21 cellular contexts compared by ENCODE assay signal in genomic region chr18:3162181-3162580, GRCh38. TPM values are rescaled to one million over a fixed set of nuclear protein-coding genes. Genes with fewer than 3 reads are reported as not detected.
DNase-seq lines count a peak whose midpoint lies in the region; ATAC-seq, FAIRE-seq and TF ChIP-seq lines count a peak whose summit lies in the region.
"Had no signal": no experiment of that assay in that cellular context is flagged by ENCODE, and none has a peak within 500 bp of the region (broad histone marks: within the 10 kb centered on the region; RNA-seq: fewer than 3 reads in every experiment).

No MANE protein-coding gene starts in this region.

- no peak for FAIRE-seq in bronchial epithelial cell (lab: Jason Lieb, UNC)
- FAIRE-seq: GM12891, RCC 7860 had no signal

- intact Hi-C loops in mucosa of descending colon (cut with DNase I, micrococcal nuclease) = no loop called here
- intact Hi-C loops in adrenal gland (cut with DNase I) = no loop called here
- intact Hi-C loops in activated CD4-positive, alpha-beta memory T cell treated with anti-CD3 and anti-CD28 coated beads for 36 hours (cut with micrococcal nuclease) = no loop called here

- H3K27me3 Mint-ChIP-seq in progenitor cell of endocrine pancreas = no peaks in the 10 kb centered on the region
- H3K27me3 Mint-ChIP-seq in activated CD4-positive, alpha-beta memory T cell treated with anti-CD3 and anti-CD28 coated beads for 36 hours = no peaks in the 10 kb centered on the region

- no peak overlapping the region for H3K27ac Mint-ChIP-seq in progenitor cell of endocrine pancreas
- no peak overlapping the region for H3K27ac Mint-ChIP-seq in activated CD4-positive, alpha-beta memory T cell treated with anti-CD3 and anti-CD28 coated beads for 36 hours

- H3K36me3 ChIP-seq in bronchial epithelial cell (ENCODE audit: control insufficient read depth, insufficient read depth, low read length) (no peaks in the 10 kb centered on the region), mucosa of descending colon (ENCODE audit: low read depth) (no peaks in the 10 kb centered on the region), adrenal gland (replicated peaks in 1 of 2) (no peaks in the 10 kb centered on the region)
- H3K36me3 ChIP-seq: esophagus squamous epithelium had no signal

- TF ChIP-seq CTCF in bronchial epithelial cell (IDR thresholded peaks at IDR 0.05; ENCODE audit: insufficient read depth, low read length, severe bottlenecking) (no peak), mucosa of descending colon (IDR thresholded peaks at IDR 0.05) (no peak), adrenal gland (IDR thresholded peaks at IDR 0.05) (no peak), progenitor cell of endocrine pancreas (IDR thresholded peaks at IDR 0.05; ENCODE audit: unreplicated experiment) (no peak)

- no peak overlapping the region for H3K4me3 Mint-ChIP-seq in progenitor cell of endocrine pancreas (ENCODE audit: low read depth)
- H3K4me3 Mint-ChIP-seq in activated CD4-positive, alpha-beta memory T cell treated with anti-CD3 and anti-CD28 coated beads for 36 hours = no peak overlapping the region

- H3K27me3 ChIP-seq in bronchial epithelial cell (ENCODE audit: control insufficient read depth, insufficient read depth, low read length) (no peaks in the 10 kb centered on the region), adrenal gland (no peaks in the 10 kb centered on the region)
- H3K27me3 ChIP-seq: esophagus squamous epithelium, heart left ventricle, testis had no signal

- CTCF ChIA-PET in activated CD4-positive, alpha-beta memory T cell treated with anti-CD3 and anti-CD28 coated beads for 36 hours (lab: Charles Lee) = no interaction called here

- H3K4me1 ChIP-seq in mucosa of descending colon (ENCODE audit: low read depth) (no peaks in the 10 kb centered on the region), adrenal gland (replicated peaks in 1 of 2) (no peaks in the 10 kb centered on the region)
- H3K4me1 ChIP-seq: esophagus squamous epithelium, testis had no signal

- no peak for TF ChIP-seq POLR2A in adrenal gland (IDR thresholded peaks at IDR 0.05)

- H3K27ac ChIP-seq in adrenal gland = no peak overlapping the region
- H3K27ac ChIP-seq: heart left ventricle, testis had no signal

- WGBS in adrenal gland, 4 donors = 76 to 96% (median 92%) methylated on average over 3 of the region's 3 CpGs

- H3K9me3 ChIP-seq in mucosa of descending colon = no peaks in the 10 kb centered on the region
- H3K9me3 ChIP-seq in adrenal gland (replicated peaks in 1 of 3) = no peaks in the 10 kb centered on the region
- H3K9me3 ChIP-seq: esophagus squamous epithelium, heart left ventricle, testis had no signal

- no peaks in the 10 kb centered on the region for H3K9me3 Mint-ChIP-seq in progenitor cell of endocrine pancreas (ENCODE audit: low read depth)
- H3K9me3 Mint-ChIP-seq in activated CD4-positive, alpha-beta memory T cell treated with anti-CD3 and anti-CD28 coated beads for 36 hours = no peaks in the 10 kb centered on the region

- H3K4me1 Mint-ChIP-seq in progenitor cell of endocrine pancreas (ENCODE audit: low read depth) = no peaks in the 10 kb centered on the region
- no peaks in the 10 kb centered on the region for H3K4me1 Mint-ChIP-seq in activated CD4-positive, alpha-beta memory T cell treated with anti-CD3 and anti-CD28 coated beads for 36 hours (ENCODE audit: low read depth)

- POLR2A ChIA-PET in activated CD4-positive, alpha-beta memory T cell treated with anti-CD3 and anti-CD28 coated beads for 36 hours (lab: Charles Lee) = no interaction called here

- no peaks in the 10 kb centered on the region for H3K36me3 Mint-ChIP-seq in progenitor cell of endocrine pancreas (ENCODE audit: insufficient read depth)
- H3K36me3 Mint-ChIP-seq in activated CD4-positive, alpha-beta memory T cell treated with anti-CD3 and anti-CD28 coated beads for 36 hours = peaks cover 2% of the 10 kb centered on the region

- peak; percentile 99 for ATAC-seq in mucosa of descending colon
- ATAC-seq in stimulated activated naive CD8-positive, alpha-beta T cell treated with anti-CD3 and anti-CD28 coated beads, Interleukin-15, Interleukin-2, amounts not matched to agents 100 U/mL and 50 U/mL, for 24 hours = no peak
- ATAC-seq: activated CD4-positive, CD25-positive, alpha-beta regulatory T cell treated with anti-CD3 and anti-CD28 coated beads, Interleukin-2, amount 50 U/mL, for 24 hours had no signal

- H3K4me3 ChIP-seq in bronchial epithelial cell (ENCODE audit: low read depth, low read length) = no peak overlapping the region
- no peak overlapping the region for H3K4me3 ChIP-seq in mucosa of descending colon
- no peak overlapping the region for H3K4me3 ChIP-seq in adrenal gland
- H3K4me3 ChIP-seq: esophagus squamous epithelium, heart left ventricle, testis had no signal

- DNase-seq in ELR (ENCODE audit: low read depth) (peak; percentile 37), M059J (ENCODE audit: low read depth) (peak; percentile 35), bronchial epithelial cell (ENCODE audit: low read depth) (peak; percentile 87), mucosa of descending colon (peak; percentile 49 to 62 (median 62)), adrenal gland (no peak), progenitor cell of endocrine pancreas (ENCODE audit: low spot score, unreplicated experiment) (no peak)
- no peak for DNase-seq in stimulated activated naive CD8-positive, alpha-beta T cell treated with anti-CD3 and anti-CD28 coated beads, Interleukin-15, Interleukin-2, amounts not matched to agents 100 U/mL and 50 U/mL, for 24 hours
- DNase-seq in activated CD4-positive, alpha-beta memory T cell treated with anti-CD3 and anti-CD28 coated beads for 36 hours = no peak
- DNase-seq: activated CD8-positive, alpha-beta memory T cell treated with anti-CD3 and anti-CD28 coated beads, Interleukin-2, amount 50 U/mL, for 4 hours; activated naive CD4-positive, alpha-beta T cell; esophagus squamous epithelium; GOT3; heart left ventricle; kidney glomerular epithelial cell; NCI-H1048; NCI-H748 treated with DMSO at 0.1 percent for 48 hours; stimulated activated CD4-positive, alpha-beta T cell treated with anti-CD3 and anti-CD28 coated beads, Interleukin-4, amount 100 ng/mL, for 1 hour; testis had no signal

RNA-seq across cellular contexts. Expression of gene MYOM1, which starts 57.6 kb away (rescaled TPM):
- total RNA-seq in M059J (2014; rRNA removed; shearing (Covaris generic)) = 0.10 TPM in 1 of 2 replicates, not detected in the other
- total RNA-seq in bronchial epithelial cell (0.26 and 0.38 TPM in 2 replicates), mucosa of descending colon (10 to 100 TPM in 2 of 3 donors, 1 to 10 TPM in 1; 5.5 to 22.2 (median 16.3) TPM), adrenal gland (1 to 10 TPM; 1.3 to 3.3 (median 2.5) TPM), progenitor cell of endocrine pancreas (1.1 TPM in 2 replicates)
- 10 to 100 TPM in 1 of 3 donors, 1 to 10 TPM in 2; 3.8 to 20.0 (median 5.9) TPM for polyA plus RNA-seq in adrenal gland
- 1 to 10 TPM in 1 of 2 experiments, under 1 TPM in 1; 0.90 to 1.2 TPM for total RNA-seq in activated CD4-positive, alpha-beta memory T cell treated with anti-CD3 and anti-CD28 coated beads for 36 hours

Comparison
In these comparisons a context has a peak if more than half of its experiments do, and no peak if none do; other contexts are left out.
1. DNase-seq: peak in ELR (single experiment), M059J (single experiment), bronchial epithelial cell (single experiment) and mucosa of descending colon (3 of 3); none in stimulated activated naive CD8-positive, alpha-beta T cell treated with anti-CD3 and anti-CD28 coated beads, Interleukin-15, Interleukin-2, amounts not matched to agents 100 U/mL and 50 U/mL, for 24 hours (single experiment), adrenal gland (0 of 7), progenitor cell of endocrine pancreas (single experiment) and activated CD4-positive, alpha-beta memory T cell treated with anti-CD3 and anti-CD28 coated beads for 36 hours (single experiment).